ENCODE assay signal across 1 cellular context in the genomic region with DNA sequence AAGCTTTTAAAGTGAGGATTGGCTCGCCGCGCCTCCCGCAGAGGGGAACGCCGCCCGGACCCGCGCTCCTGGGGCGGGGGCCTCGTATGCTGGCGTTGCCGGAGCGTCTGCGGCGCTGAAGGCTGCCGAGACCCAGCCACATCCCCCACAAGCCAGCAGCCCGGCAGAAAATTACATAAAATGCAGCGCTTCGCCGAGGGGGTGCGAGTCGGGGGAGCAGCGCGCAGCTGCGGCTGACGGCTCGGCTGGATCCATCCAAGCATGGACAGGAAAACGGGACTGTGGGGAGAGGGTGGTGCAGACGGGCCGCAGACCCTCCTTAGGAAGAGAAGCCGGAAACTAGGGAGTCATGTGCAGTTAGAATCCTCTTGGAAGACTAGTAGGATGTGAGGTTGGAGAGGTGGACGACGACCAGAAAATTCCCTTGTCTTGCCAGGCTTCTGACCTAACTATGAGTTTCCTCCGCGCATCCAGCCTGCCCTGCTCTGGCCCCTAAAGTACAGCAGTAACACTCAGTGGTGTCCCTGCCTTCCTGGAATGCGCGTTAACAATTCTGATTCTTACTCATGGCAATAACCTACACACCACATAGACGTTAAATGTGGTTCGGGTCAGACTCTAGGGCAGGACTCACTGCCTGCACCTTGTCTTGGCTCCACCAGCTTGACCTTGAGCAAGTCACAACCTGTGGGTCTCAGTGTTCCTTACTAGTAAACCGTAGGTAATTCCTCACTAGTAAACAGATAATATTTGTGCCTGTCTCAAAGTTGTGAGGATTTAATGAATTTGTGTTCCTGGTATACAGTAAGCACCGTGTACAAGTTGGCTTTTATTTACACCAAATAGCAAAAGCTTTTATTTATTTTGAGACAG.
TF ChIP-seq lines count a peak whose summit lies in the region.

No MANE protein-coding gene starts in this region.

TF ChIP-seq in HEK293, 187 proteins besides CTCF, POLR2A, EP300 and RAD21 (continued from another document):
- TF ChIP-seq ZNF416 (tag by site-specific recombination; IDR thresholded peaks at IDR 0.05) (no peak), ZNF138 (tag by site-specific recombination; IDR thresholded peaks at IDR 0.05; ENCODE audit: borderline replicate concordance) (no peak), TRIM28 (IDR thresholded peaks at IDR 0.05; ENCODE audit: borderline replicate concordance, low read length) (0 out of 2 replicates have a peak, but pooled peaks have one; percentile 17), MEIS1 (CRISPR knock-in tag; IDR thresholded peaks at IDR 0.05; ENCODE audit: borderline replicate concordance) (no peak), GFI1B (tag by site-specific recombination; IDR thresholded peaks at IDR 0.05) (no peak), ZNF366 (tag by site-specific recombination; conservative IDR thresholded peaks at IDR 0.05) (0 out of 2 replicates have a peak, but pooled peaks have one; percentile 7), ZBTB48 (tag by site-specific recombination; IDR thresholded peaks at IDR 0.05) (peak; percentile 88), ZNF394 (tag by site-specific recombination; IDR thresholded peaks at IDR 0.05; ENCODE audit: borderline replicate concordance) (no peak), ZNF561 (tag by site-specific recombination; IDR thresholded peaks at IDR 0.05; ENCODE audit: borderline replicate concordance) (no peak), SP3 (tag by site-specific recombination; IDR thresholded peaks at IDR 0.05) (no peak), IKZF3 (tag by site-specific recombination; IDR thresholded peaks at IDR 0.05) (peak; percentile 47), ZNF600 (tag by site-specific recombination; IDR thresholded peaks at IDR 0.05) (peak; percentile 82), KLF7 (tag by site-specific recombination; IDR thresholded peaks at IDR 0.05; ENCODE audit: borderline replicate concordance) (no peak), ZNF202 (tag by site-specific recombination; IDR thresholded peaks at IDR 0.05; ENCODE audit: borderline replicate concordance) (no peak), SCRT2 (tag by site-specific recombination; IDR thresholded peaks at IDR 0.05) (peak; percentile 58), ZNF596 (tag by site-specific recombination; IDR thresholded peaks at IDR 0.05) (no peak), ZNF223 (tag by site-specific recombination; IDR thresholded peaks at IDR 0.05) (peak; percentile 70; the same call in 1 of the 2 replicates), ZNF221 (tag by site-specific recombination; IDR thresholded peaks at IDR 0.05; ENCODE audit: borderline replicate concordance) (no peak), ZNF776 (tag by site-specific recombination; IDR thresholded peaks at IDR 0.05; ENCODE audit: borderline replicate concordance) (no peak), SCRT1 (tag by site-specific recombination; IDR thresholded peaks at IDR 0.05; ENCODE audit: borderline replicate concordance) (0 out of 2 replicates have a peak, but pooled peaks have one; percentile 9), ZBTB20 (tag by site-specific recombination; IDR thresholded peaks at IDR 0.05) (peak; percentile 11), ZNF2 (tag by site-specific recombination; IDR thresholded peaks at IDR 0.05) (no peak), ZNF23 (tag by site-specific recombination; IDR thresholded peaks at IDR 0.05; ENCODE audit: borderline replicate concordance) (no peak), ZSCAN30 (tag by site-specific recombination; IDR thresholded peaks at IDR 0.05) (no peak)
- TF ChIP-seq, protein P1, sequence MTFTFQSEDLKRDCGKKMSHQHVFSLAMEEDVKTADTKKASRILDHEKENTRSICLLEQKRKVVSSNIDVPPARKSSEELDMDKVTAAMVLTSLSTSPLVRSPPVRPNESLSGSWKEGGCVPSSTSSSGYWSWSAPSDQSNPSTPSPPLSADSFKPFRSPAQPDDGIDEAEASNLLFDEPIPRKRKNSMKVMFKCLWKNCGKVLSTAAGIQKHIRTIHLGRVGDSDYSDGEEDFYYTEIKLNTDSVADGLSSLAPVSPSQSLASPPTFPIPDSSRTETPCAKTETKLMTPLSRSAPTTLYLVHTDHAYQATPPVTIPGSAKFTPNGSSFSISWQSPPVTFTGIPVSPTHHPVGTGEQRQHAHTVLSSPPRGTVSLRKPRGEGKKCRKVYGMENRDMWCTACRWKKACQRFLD (tag by site-specific recombination; IDR thresholded peaks at IDR 0.05), result no peak
- TF ChIP-seq, protein P2, sequence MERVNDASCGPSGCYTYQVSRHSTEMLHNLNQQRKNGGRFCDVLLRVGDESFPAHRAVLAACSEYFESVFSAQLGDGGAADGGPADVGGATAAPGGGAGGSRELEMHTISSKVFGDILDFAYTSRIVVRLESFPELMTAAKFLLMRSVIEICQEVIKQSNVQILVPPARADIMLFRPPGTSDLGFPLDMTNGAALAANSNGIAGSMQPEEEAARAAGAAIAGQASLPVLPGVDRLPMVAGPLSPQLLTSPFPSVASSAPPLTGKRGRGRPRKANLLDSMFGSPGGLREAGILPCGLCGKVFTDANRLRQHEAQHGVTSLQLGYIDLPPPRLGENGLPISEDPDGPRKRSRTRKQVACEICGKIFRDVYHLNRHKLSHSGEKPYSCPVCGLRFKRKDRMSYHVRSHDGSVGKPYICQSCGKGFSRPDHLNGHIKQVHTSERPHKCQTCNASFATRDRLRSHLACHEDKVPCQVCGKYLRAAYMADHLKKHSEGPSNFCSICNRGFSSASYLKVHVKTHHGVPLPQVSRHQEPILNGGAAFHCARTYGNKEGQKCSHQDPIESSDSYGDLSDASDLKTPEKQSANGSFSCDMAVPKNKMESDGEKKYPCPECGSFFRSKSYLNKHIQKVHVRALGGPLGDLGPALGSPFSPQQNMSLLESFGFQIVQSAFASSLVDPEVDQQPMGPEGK (tag by site-specific recombination; IDR thresholded peaks at IDR 0.05), result no peak
- TF ChIP-seq, protein P3, sequence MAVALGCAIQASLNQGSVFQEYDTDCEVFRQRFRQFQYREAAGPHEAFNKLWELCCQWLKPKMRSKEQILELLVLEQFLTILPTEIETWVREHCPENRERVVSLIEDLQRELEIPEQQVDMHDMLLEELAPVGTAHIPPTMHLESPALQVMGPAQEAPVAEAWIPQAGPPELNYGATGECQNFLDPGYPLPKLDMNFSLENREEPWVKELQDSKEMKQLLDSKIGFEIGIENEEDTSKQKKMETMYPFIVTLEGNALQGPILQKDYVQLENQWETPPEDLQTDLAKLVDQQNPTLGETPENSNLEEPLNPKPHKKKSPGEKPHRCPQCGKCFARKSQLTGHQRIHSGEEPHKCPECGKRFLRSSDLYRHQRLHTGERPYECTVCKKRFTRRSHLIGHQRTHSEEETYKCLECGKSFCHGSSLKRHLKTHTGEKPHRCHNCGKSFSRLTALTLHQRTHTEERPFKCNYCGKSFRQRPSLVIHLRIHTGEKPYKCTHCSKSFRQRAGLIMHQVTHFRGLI (tag by site-specific recombination; IDR thresholded peaks at IDR 0.05), result no peak
- TF ChIP-seq, protein P4, sequence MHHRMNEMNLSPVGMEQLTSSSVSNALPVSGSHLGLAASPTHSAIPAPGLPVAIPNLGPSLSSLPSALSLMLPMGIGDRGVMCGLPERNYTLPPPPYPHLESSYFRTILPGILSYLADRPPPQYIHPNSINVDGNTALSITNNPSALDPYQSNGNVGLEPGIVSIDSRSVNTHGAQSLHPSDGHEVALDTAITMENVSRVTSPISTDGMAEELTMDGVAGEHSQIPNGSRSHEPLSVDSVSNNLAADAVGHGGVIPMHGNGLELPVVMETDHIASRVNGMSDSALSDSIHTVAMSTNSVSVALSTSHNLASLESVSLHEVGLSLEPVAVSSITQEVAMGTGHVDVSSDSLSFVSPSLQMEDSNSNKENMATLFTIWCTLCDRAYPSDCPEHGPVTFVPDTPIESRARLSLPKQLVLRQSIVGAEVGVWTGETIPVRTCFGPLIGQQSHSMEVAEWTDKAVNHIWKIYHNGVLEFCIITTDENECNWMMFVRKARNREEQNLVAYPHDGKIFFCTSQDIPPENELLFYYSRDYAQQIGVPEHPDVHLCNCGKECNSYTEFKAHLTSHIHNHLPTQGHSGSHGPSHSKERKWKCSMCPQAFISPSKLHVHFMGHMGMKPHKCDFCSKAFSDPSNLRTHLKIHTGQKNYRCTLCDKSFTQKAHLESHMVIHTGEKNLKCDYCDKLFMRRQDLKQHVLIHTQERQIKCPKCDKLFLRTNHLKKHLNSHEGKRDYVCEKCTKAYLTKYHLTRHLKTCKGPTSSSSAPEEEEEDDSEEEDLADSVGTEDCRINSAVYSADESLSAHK (tag by site-specific recombination; IDR thresholded peaks at IDR 0.05), result no peak
- TF ChIP-seq, protein P5, sequence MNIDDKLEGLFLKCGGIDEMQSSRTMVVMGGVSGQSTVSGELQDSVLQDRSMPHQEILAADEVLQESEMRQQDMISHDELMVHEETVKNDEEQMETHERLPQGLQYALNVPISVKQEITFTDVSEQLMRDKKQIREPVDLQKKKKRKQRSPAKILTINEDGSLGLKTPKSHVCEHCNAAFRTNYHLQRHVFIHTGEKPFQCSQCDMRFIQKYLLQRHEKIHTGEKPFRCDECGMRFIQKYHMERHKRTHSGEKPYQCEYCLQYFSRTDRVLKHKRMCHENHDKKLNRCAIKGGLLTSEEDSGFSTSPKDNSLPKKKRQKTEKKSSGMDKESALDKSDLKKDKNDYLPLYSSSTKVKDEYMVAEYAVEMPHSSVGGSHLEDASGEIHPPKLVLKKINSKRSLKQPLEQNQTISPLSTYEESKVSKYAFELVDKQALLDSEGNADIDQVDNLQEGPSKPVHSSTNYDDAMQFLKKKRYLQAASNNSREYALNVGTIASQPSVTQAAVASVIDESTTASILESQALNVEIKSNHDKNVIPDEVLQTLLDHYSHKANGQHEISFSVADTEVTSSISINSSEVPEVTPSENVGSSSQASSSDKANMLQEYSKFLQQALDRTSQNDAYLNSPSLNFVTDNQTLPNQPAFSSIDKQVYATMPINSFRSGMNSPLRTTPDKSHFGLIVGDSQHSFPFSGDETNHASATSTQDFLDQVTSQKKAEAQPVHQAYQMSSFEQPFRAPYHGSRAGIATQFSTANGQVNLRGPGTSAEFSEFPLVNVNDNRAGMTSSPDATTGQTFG (tag by site-specific recombination; IDR thresholded peaks at IDR 0.05; ENCODE audit: borderline replicate concordance), result no peak
- TF ChIP-seq, protein P6, sequence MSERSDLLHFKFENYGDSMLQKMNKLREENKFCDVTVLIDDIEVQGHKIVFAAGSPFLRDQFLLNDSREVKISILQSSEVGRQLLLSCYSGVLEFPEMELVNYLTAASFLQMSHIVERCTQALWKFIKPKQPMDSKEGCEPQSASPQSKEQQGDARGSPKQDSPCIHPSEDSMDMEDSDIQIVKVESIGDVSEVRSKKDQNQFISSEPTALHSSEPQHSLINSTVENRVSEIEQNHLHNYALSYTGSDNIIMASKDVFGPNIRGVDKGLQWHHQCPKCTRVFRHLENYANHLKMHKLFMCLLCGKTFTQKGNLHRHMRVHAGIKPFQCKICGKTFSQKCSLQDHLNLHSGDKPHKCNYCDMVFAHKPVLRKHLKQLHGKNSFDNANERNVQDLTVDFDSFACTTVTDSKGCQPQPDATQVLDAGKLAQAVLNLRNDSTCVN (tag by site-specific recombination; optimal IDR thresholded peaks at IDR 0.05), result peak; percentile 53
- TF ChIP-seq, protein P7, sequence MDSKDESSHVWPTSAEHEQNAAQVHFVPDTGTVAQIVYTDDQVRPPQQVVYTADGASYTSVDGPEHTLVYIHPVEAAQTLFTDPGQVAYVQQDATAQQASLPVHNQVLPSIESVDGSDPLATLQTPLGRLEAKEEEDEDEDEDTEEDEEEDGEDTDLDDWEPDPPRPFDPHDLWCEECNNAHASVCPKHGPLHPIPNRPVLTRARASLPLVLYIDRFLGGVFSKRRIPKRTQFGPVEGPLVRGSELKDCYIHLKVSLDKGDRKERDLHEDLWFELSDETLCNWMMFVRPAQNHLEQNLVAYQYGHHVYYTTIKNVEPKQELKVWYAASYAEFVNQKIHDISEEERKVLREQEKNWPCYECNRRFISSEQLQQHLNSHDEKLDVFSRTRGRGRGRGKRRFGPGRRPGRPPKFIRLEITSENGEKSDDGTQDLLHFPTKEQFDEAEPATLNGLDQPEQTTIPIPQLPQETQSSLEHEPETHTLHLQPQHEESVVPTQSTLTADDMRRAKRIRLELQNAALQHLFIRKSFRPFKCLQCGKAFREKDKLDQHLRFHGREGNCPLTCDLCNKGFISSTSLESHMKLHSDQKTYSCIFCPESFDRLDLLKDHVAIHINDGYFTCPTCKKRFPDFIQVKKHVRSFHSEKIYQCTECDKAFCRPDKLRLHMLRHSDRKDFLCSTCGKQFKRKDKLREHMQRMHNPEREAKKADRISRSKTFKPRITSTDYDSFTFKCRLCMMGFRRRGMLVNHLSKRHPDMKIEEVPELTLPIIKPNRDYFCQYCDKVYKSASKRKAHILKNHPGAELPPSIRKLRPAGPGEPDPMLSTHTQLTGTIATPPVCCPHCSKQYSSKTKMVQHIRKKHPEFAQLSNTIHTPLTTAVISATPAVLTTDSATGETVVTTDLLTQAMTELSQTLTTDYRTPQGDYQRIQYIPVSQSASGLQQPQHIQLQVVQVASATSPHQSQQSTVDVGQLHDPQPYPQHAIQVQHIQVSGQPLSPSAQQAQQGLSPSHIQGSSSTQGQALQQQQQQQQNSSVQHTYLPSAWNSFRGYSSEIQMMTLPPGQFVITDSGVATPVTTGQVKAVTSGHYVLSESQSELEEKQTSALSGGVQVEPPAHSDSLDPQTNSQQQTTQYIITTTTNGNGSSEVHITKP (tag by site-specific recombination; IDR thresholded peaks at IDR 0.05), result peak; percentile 88
TF ChIP-seq in HEK293: peak in this region for 12.
